21 cellular contexts compared by ENCODE assay signal in the genomic region with DNA sequence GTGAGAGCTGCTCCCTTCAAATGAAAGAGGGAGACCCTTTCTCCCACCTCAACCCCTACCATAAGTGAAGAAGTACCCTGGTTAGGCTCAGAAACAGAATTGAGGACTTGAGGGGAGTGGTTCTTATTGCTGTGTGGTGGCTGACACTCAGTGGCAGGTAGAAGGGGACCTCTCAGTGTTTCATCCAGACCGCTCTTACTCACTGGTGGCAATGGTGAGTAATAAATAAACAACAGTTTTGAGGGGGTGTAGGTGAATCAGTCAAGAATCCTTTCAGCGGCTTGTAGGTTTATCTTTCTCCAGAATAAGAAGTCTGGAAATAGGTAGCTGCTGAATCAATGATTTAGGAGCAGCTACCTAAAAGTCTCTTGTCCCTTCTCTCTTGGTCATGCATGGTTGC.
DNase-seq lines count a peak whose midpoint lies in the region; ATAC-seq, FAIRE-seq and TF ChIP-seq lines count a peak whose summit lies in the region.
"Had no signal": no experiment of that assay in that cellular context is flagged by ENCODE, and none has a peak within 500 bp of the region (broad histone marks: within the 10 kb centered on the region; RNA-seq: fewer than 3 reads in every experiment).

No MANE protein-coding gene starts in this region.

- RAD21 ChIA-PET in HCT116 (lab: Charles Lee; ENCODE audit: low non-redundant PET in 1 of 2, low total read pairs in 2 of 2, uncharacterized antibody in 2 of 2, unreplicated experiment in 2 of 2): no interaction called here

- no peaks in the 10 kb centered on the region for H3K79me2 ChIP-seq in HCT116 (ENCODE audit: insufficient read depth, low read length)

- BruUV-seq in HCT116 (replicated peaks; lab: Mats Ljungman, UMichigan): no TSS peak

- peak; percentile 68 for ATAC-seq in HCT116
- ATAC-seq: A549, HepG2 had no signal

- TF ChIP-seq CTCF in HCT116 (IDR thresholded peaks at IDR 0.05 in 2 of 3, conservative IDR thresholded peaks at IDR 0.05 in 1 of 3; ENCODE audit: borderline replicate concordance in 1 of 3, insufficient read depth in 1 of 3, low read depth in 2 of 3, low read length in 2 of 3) (no peak), bronchial epithelial cell (IDR thresholded peaks at IDR 0.05; ENCODE audit: insufficient read depth, low read length, severe bottlenecking) (no peak)

- no peaks in the 10 kb centered on the region for H3K9me3 ChIP-seq in HCT116 (ENCODE audit: control insufficient read depth in 1 of 2, insufficient read depth in 1 of 2, low read depth in 1 of 2, low read length in 2 of 2)
- H3K9me3 ChIP-seq: A549, BE2C, HAP-1 had no signal

- H3K4me2 ChIP-seq in HCT116 (ENCODE audit: low read length): peak overlapping the region; percentile 32
- H3K4me2 ChIP-seq: A549 had no signal

- no peaks in the 10 kb centered on the region for H3K9me2 ChIP-seq in HCT116 (ENCODE audit: insufficient read depth)

- H3K9ac ChIP-seq in HCT116 (ENCODE audit: low read length): no peak overlapping the region

- H3K27me3 ChIP-seq in HCT116 (ENCODE audit: insufficient read depth, low read length) (peaks cover 30% of the 10 kb centered on the region), bronchial epithelial cell (ENCODE audit: control insufficient read depth, insufficient read depth, low read length) (no peaks in the 10 kb centered on the region)
- H3K27me3 ChIP-seq: BE2C had no signal

- POLR2A ChIA-PET in HCT116 (lab: Charles Lee): no interaction called here

- intact Hi-C loops in HCT116 (cut with micrococcal nuclease): no loop called here

- peak; percentile 12; the same call in 1 of the 2 replicates for TF ChIP-seq RAD21 in HCT116 (IDR thresholded peaks at IDR 0.05; ENCODE audit: low read depth)

- H3K36me3 ChIP-seq in HCT116 (ENCODE audit: control insufficient read depth in 1 of 2, insufficient read depth in 2 of 2, low read length in 2 of 2): no peaks in the 10 kb centered on the region
- H3K36me3 ChIP-seq in bronchial epithelial cell (ENCODE audit: control insufficient read depth, insufficient read depth, low read length): no peaks in the 10 kb centered on the region
- H3K36me3 ChIP-seq: BE2C, HAP-1 had no signal

- peaks cover 6 to 25% of the 10 kb centered on the region in 2 experiments; a peak in 3 of 4 replicates for H3K4me1 ChIP-seq in HCT116 (ENCODE audit: control insufficient read depth in 1 of 2, insufficient read depth in 2 of 2, low read length in 2 of 2)
- H3K4me1 ChIP-seq: A549, BE2C, HAP-1 had no signal

- CTCF ChIA-PET in HCT116 (lab: Charles Lee): no interaction called here

- TF ChIP-seq POLR2A in HCT116 (IDR thresholded peaks at IDR 0.05; ENCODE audit: borderline replicate concordance, extremely low read depth, insufficient read depth, insufficient read length): no peak
- TF ChIP-seq POLR2A in GM12892 (IDR thresholded peaks at IDR 0.05; ENCODE audit: low read depth, low read length): no peak

- no peak overlapping the region for H3K27ac ChIP-seq in HCT116 (ENCODE audit: low read depth, low read length)
- H3K27ac ChIP-seq: A549, C4-2B had no signal

- H3K4me3 ChIP-seq in HCT116 (replicated peaks in 1 of 2; ENCODE audit: low read depth in 1 of 2, low read length in 2 of 2) (no peak overlapping the region), bronchial epithelial cell (ENCODE audit: low read depth, low read length) (no peak overlapping the region)
- H3K4me3 ChIP-seq: A549, HAP-1 had no signal

- DNase-seq in HCT116 (ENCODE audit: low read depth, low spot score) (peak; percentile 38), RKO (ENCODE audit: low spot score) (peak; percentile 49), bronchial epithelial cell (ENCODE audit: low read depth) (peak; percentile 29), DMS 273 treated with DMSO at 0.1 percent for 48 hours (lab: John Stamatoyannopoulos, UW) (no peak), SHP77 treated with DMSO at 0.1 percent for 48 hours (lab: John Stamatoyannopoulos, UW) (no peak), GM12892 (ENCODE audit: insufficient read length) (no peak)
- DNase-seq: BE2C; CD4-positive, alpha-beta memory T cell; COR-L47; DMS79; EL; HFFc6 had no signal

- no peaks in the 10 kb centered on the region for H4K20me1 ChIP-seq in HCT116 (ENCODE audit: insufficient read depth)

- FAIRE-seq in bronchial epithelial cell (lab: Jason Lieb, UNC) (no peak), GM12892 (lab: Jason Lieb, UNC) (no peak)
- FAIRE-seq: A549, G401.6, GM12891, GM19239, H1, HepG2, HTR-8/SVneo had no signal

- no peak overlapping the region for H2AFZ ChIP-seq in HCT116 (ENCODE audit: low read depth, low read length, poor library complexity, severe bottlenecking)

TF ChIP-seq in HCT116, 20 proteins besides CTCF, POLR2A, EP300 and RAD21:
- no peak for TF ChIP-seq ZNF274 (IDR thresholded peaks at IDR 0.05; ENCODE audit: low read depth, low read length)
- TF ChIP-seq EZH2 (IDR thresholded peaks at IDR 0.05): no peak
- peak; percentile 64 for TF ChIP-seq FOSL1 (IDR thresholded peaks at IDR 0.05; ENCODE audit: low read depth)
- TF ChIP-seq ATF3 (IDR thresholded peaks at IDR 0.05): no peak
- TF ChIP-seq, protein P1, sequence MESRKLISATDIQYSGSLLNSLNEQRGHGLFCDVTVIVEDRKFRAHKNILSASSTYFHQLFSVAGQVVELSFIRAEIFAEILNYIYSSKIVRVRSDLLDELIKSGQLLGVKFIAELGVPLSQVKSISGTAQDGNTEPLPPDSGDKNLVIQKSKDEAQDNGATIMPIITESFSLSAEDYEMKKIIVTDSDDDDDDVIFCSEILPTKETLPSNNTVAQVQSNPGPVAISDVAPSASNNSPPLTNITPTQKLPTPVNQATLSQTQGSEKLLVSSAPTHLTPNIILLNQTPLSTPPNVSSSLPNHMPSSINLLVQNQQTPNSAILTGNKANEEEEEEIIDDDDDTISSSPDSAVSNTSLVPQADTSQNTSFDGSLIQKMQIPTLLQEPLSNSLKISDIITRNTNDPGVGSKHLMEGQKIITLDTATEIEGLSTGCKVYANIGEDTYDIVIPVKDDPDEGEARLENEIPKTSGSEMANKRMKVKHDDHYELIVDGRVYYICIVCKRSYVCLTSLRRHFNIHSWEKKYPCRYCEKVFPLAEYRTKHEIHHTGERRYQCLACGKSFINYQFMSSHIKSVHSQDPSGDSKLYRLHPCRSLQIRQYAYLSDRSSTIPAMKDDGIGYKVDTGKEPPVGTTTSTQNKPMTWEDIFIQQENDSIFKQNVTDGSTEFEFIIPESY (IDR thresholded peaks at IDR 0.05; ENCODE audit: extremely low read depth, insufficient replicate concordance, low read length): no peak
- TF ChIP-seq SP1 (IDR thresholded peaks at IDR 0.05; ENCODE audit: low read depth): peak; percentile 43
- peak; percentile 89 for TF ChIP-seq EGR1 (IDR thresholded peaks at IDR 0.05; ENCODE audit: low read depth)
- no peak for TF ChIP-seq EZH2phosphoT487 (IDR thresholded peaks at IDR 0.05; ENCODE audit: borderline replicate concordance)
- TF ChIP-seq JUND (IDR thresholded peaks at IDR 0.05): peak; percentile 59
- TF ChIP-seq SRF (IDR thresholded peaks at IDR 0.05; ENCODE audit: low read depth): no peak

Comparison
In these comparisons a context has a peak if more than half of its experiments do, and no peak if none do; other contexts are left out.
1. DNase-seq: peak in HCT116 (single experiment), RKO (single experiment) and bronchial epithelial cell (single experiment); none in DMS 273 treated with DMSO at 0.1 percent for 48 hours (single experiment), SHP77 treated with DMSO at 0.1 percent for 48 hours (single experiment) and GM12892 (single experiment).